9 cellular contexts compared by ENCODE assay signal in genomic region chr2:23836505-23836904, GRCh38.
"Had no signal": no experiment of that assay in that cellular context is flagged by ENCODE, and none has a peak within 500 bp of the region (broad histone marks: within the 10 kb centered on the region; RNA-seq: fewer than 3 reads in every experiment).

No MANE protein-coding gene starts in this region.

- H3K4me3 ChIP-seq: GM23248, HAP-1 had no signal

- H3K9me3 Mint-ChIP-seq: HFFc6 had no signal

- H3K27ac Mint-ChIP-seq: HFFc6 had no signal

- H3K4me3 Mint-ChIP-seq: HFFc6 had no signal

- H3K4me2 ChIP-seq: KMS-11 had no signal

- ATAC-seq: HCT116 had no signal

- H3K9ac ChIP-seq: GM23248, KMS-11 had no signal

- H2AFZ ChIP-seq: GM23248 had no signal

- H3K4me1 ChIP-seq: HAP-1 had no signal

- H3K36me3 ChIP-seq: HAP-1 had no signal

- H3K9me3 ChIP-seq: HAP-1 had no signal

- DNase-seq: GM23248, GOT3, HFFc6, IMR-90, KBM-7 had no signal

- H3K27ac ChIP-seq: GM23248, HL-60, KMS-11 had no signal
